ENCODE assay signal across 8 cellular contexts in genomic region chr9:109107402-109108240, GRCh38. TPM values are rescaled to one million over a fixed set of nuclear protein-coding genes. Genes with fewer than 3 reads are reported as not detected.
DNase-seq lines count a peak whose midpoint lies in the region; ATAC-seq and TF ChIP-seq lines count a peak whose summit lies in the region.

No MANE protein-coding gene starts in this region.

- peak overlapping the region; percentile 49 for H3K4me3 Mint-ChIP-seq in activated T-cell treated with anti-CD3 and anti-CD28 coated beads, Interleukin-2, amount 50 U/mL, for 24 hours
- H3K4me3 Mint-ChIP-seq in activated CD4-positive, alpha-beta memory T cell treated with anti-CD3 and anti-CD28 coated beads, Interleukin-2, amount 10 ng/mL, durations not matched to agents 7 days and 5 days: no peak overlapping the region

- H3K27ac ChIP-seq in right cardiac atrium (ENCODE audit: low read length) (peak overlapping the region; percentile 36), tibial nerve (peak overlapping the region; percentile 5 to 94 (median 62))

- DNase-seq in activated T-cell treated with anti-CD3 and anti-CD28 coated beads, Interleukin-2, amount 50 U/mL, for 24 hours: no peak
- DNase-seq in activated T-cell treated with anti-CD3 and anti-CD28 coated beads, Interleukin-2, amount 50 U/mL, for 1 hour: no peak
- DNase-seq in activated CD4-positive, alpha-beta memory T cell treated with anti-CD3 and anti-CD28 coated beads, Interleukin-2, amount 10 ng/mL, durations not matched to agents 7 days and 5 days: no peak
- no peak for DNase-seq in right cardiac atrium
- DNase-seq in tibial nerve (ENCODE audit: low spot score in 2 of 2): no peak
- DNase-seq in posterior cingulate gyrus: no peak
- DNase-seq in SIG-M5 (lab: John Stamatoyannopoulos, UW): no peak

- intact Hi-C loops in right cardiac atrium (cut with DNase I): loop anchor here in 1 of 4 donors (10.0 kb wide), 1 partner anchor 207 kb away; no protein-coding TSS in a partner anchor
- intact Hi-C loops in posterior cingulate gyrus (cut with DNase I): no loop called here

- CTCF ChIA-PET in activated CD4-positive, alpha-beta memory T cell treated with anti-CD3 and anti-CD28 coated beads, Interleukin-2, amount 10 ng/mL, durations not matched to agents 7 days and 5 days (lab: Charles Lee): no interaction called here

- no peak for TF ChIP-seq POLR2A in tibial nerve (IDR thresholded peaks at IDR 0.05)

- H3K4me1 Mint-ChIP-seq in activated T-cell treated with anti-CD3 and anti-CD28 coated beads, Interleukin-2, amount 50 U/mL, for 24 hours (ENCODE audit: low read depth): peaks cover 76% of the 10 kb centered on the region
- peaks cover 52% of the 10 kb centered on the region for H3K4me1 Mint-ChIP-seq in activated CD4-positive, alpha-beta memory T cell treated with anti-CD3 and anti-CD28 coated beads, Interleukin-2, amount 10 ng/mL, durations not matched to agents 7 days and 5 days

- no peak for TF ChIP-seq CTCF in tibial nerve (IDR thresholded peaks at IDR 0.05)

- peaks cover 0 to 20% (median 0%) of the 10 kb centered on the region in 3 donors for H3K36me3 ChIP-seq in tibial nerve

- ATAC-seq in right cardiac atrium: peak; percentile 34 to 65
- ATAC-seq in HG02610 (IDR thresholded peaks at IDR 0.05; ENCODE audit: unreplicated experiment): no peak

- TF ChIP-seq EP300 in tibial nerve (IDR thresholded peaks at IDR 0.05): no peak

- WGBS in right cardiac atrium: 28% methylated on average over 4 of the region's 4 CpGs
- WGBS in tibial nerve, 2 donors: 36 to 38% methylated on average over 4 of the region's 4 CpGs

- H3K4me3 ChIP-seq in right cardiac atrium (ENCODE audit: low read length): no peak overlapping the region
- H3K4me3 ChIP-seq in tibial nerve: no peak overlapping the region

- H3K27ac Mint-ChIP-seq in activated T-cell treated with anti-CD3 and anti-CD28 coated beads, Interleukin-2, amount 50 U/mL, for 24 hours: peak overlapping the region; percentile 94
- peak overlapping the region; percentile 67 for H3K27ac Mint-ChIP-seq in activated CD4-positive, alpha-beta memory T cell treated with anti-CD3 and anti-CD28 coated beads, Interleukin-2, amount 10 ng/mL, durations not matched to agents 7 days and 5 days

- H3K27me3 ChIP-seq in right cardiac atrium (ENCODE audit: control insufficient read depth, insufficient read depth) (no peaks in the 10 kb centered on the region), tibial nerve (no peaks in the 10 kb centered on the region)

- POLR2A ChIA-PET in activated CD4-positive, alpha-beta memory T cell treated with anti-CD3 and anti-CD28 coated beads, Interleukin-2, amount 10 ng/mL, durations not matched to agents 7 days and 5 days (lab: Charles Lee): interaction anchor here (4.7 kb wide), 1 partner anchor 11 kb away, joined by 36 read pairs; the partner anchor contains the start of gene TMEM245

- peaks cover 5% of the 10 kb centered on the region for H3K9me3 Mint-ChIP-seq in activated T-cell treated with anti-CD3 and anti-CD28 coated beads, Interleukin-2, amount 50 U/mL, for 24 hours
- H3K9me3 Mint-ChIP-seq in activated CD4-positive, alpha-beta memory T cell treated with anti-CD3 and anti-CD28 coated beads, Interleukin-2, amount 10 ng/mL, durations not matched to agents 7 days and 5 days: peaks cover 12% of the 10 kb centered on the region

- H3K9me3 ChIP-seq in right cardiac atrium (ENCODE audit: control insufficient read depth, low read length) (no peaks in the 10 kb centered on the region), tibial nerve (no peaks in the 10 kb centered on the region)

- H3K4me1 ChIP-seq in right cardiac atrium (ENCODE audit: control insufficient read depth, insufficient read depth, low read length) (peaks cover 2% of the 10 kb centered on the region), tibial nerve (peaks cover 0 to 64% (median 34%) of the 10 kb centered on the region in 4 donors)

- H3K27me3 Mint-ChIP-seq in activated T-cell treated with anti-CD3 and anti-CD28 coated beads, Interleukin-2, amount 50 U/mL, for 24 hours: no peaks in the 10 kb centered on the region
- H3K27me3 Mint-ChIP-seq in activated CD4-positive, alpha-beta memory T cell treated with anti-CD3 and anti-CD28 coated beads, Interleukin-2, amount 10 ng/mL, durations not matched to agents 7 days and 5 days: peaks cover 2% of the 10 kb centered on the region

- H3K36me3 Mint-ChIP-seq in activated T-cell treated with anti-CD3 and anti-CD28 coated beads, Interleukin-2, amount 50 U/mL, for 24 hours (ENCODE audit: low read depth): peaks cover 34% of the 10 kb centered on the region
- peaks cover 33% of the 10 kb centered on the region for H3K36me3 Mint-ChIP-seq in activated CD4-positive, alpha-beta memory T cell treated with anti-CD3 and anti-CD28 coated beads, Interleukin-2, amount 10 ng/mL, durations not matched to agents 7 days and 5 days (ENCODE audit: low read depth)

RNA-seq across cellular contexts. Expression of gene TMEM245, which starts 12.1 kb away (rescaled TPM):
- 10 to 100 TPM; 33.3 TPM for total RNA-seq in activated CD4-positive, alpha-beta memory T cell treated with anti-CD3 and anti-CD28 coated beads, Interleukin-2, amount 10 ng/mL, durations not matched to agents 7 days and 5 days
- 100 to 1,000 TPM in 2 of 4 donors, 10 to 100 TPM in 2; 81.4 to 136 (median 99.6) TPM for total RNA-seq in right cardiac atrium
- 25.6 TPM for polyA plus RNA-seq in right cardiac atrium
- 100 to 1,000 TPM in 1 of 4 donors, 10 to 100 TPM in 3; 51.6 to 100 (median 89.5) TPM for total RNA-seq in tibial nerve

RNA-seq across cellular contexts. Expression of gene FRRS1L, which starts 59.4 kb away (rescaled TPM):
- not detected for total RNA-seq in activated CD4-positive, alpha-beta memory T cell treated with anti-CD3 and anti-CD28 coated beads, Interleukin-2, amount 10 ng/mL, durations not matched to agents 7 days and 5 days
- 1 to 10 TPM; 3.9 to 5.9 (median 4.4) TPM for total RNA-seq in right cardiac atrium
- polyA plus RNA-seq in right cardiac atrium: 0.91 TPM
- total RNA-seq in tibial nerve: 10 to 100 TPM in 1 of 4 donors, 1 to 10 TPM in 3; 1.5 to 12.6 (median 2.8) TPM
